Comparison of ENCODE assay signal across 34 cellular contexts in genomic region chr17:36829676-36830075, GRCh38.
"Had no signal": no experiment of that assay in that cellular context is flagged by ENCODE, and none has a peak within 500 bp of the region (broad histone marks: within the 10 kb centered on the region; RNA-seq: fewer than 3 reads in every experiment).

No MANE protein-coding gene starts in this region.

- H3K4me1 ChIP-seq: body of pancreas, colonic mucosa, esophagus muscularis mucosa, gastroesophageal sphincter, heart right ventricle had no signal

- H3K27ac Mint-ChIP-seq: activated B cell treated with CpG ODN at 0.5 μM for 24 hours; activated CD4-positive, alpha-beta memory T cell treated with anti-CD3 and anti-CD28 coated beads for 36 hours; activated CD8-positive, alpha-beta memory T cell treated with anti-CD3 and anti-CD28 coated beads, Interleukin-2, amount 10 ng/mL, durations not matched to agents 7 days and 5 days; activated CD8-positive, alpha-beta T cell treated with anti-CD3 and anti-CD28 coated beads, Interleukin-2, amount 10 ng/mL, durations not matched to agents 7 days and 5 days; activated naive CD4-positive, alpha-beta T cell treated with anti-CD3 and anti-CD28 coated beads, Interleukin-2, amount 10 ng/mL, durations not matched to agents 7 days and 5 days; activated naive CD4-positive, alpha-beta T cell treated with anti-CD3 and anti-CD28 coated beads, Interleukin-2, amount 50 U/mL, for 72 hours; activated naive CD8-positive, alpha-beta T cell treated with anti-CD3 and anti-CD28 coated beads, Interleukin-2, amount 10 ng/mL, durations not matched to agents 7 days and 5 days; activated T-helper 1 cell treated with anti-CD3 and anti-CD28 coated beads, Interleukin-12 subunit alpha, Interleukin-12 subunit beta, Interleukin-2, Interleukin-4 antibody, amounts not matched to agents 30 ng/mL and 10 ng/mL and 1 ng/mL, durations not matched to agents 14 hours and 24 hours and 36 hours; activated T-helper 2 cell treated with anti-CD3 and anti-CD28 coated beads, Interferon-gamma antibody, Interleukin-2, Interleukin-4, amounts not matched to agents 10 μg/mL and 5 μg/mL and 100 μg/mL, durations not matched to agents 14 hours and 24 hours and 36 hours; endodermal cell; T-cell; T-helper 1 cell treated with Interleukin-12 subunit alpha and Interleukin-12 subunit beta and Interleukin-4 antibody, amounts not matched to agents 30 μg/mL and 1 μg/mL, for 36 hours; T-helper 2 cell treated with Interferon-gamma antibody and Interleukin-4, amounts not matched to agents 5 μg/mL and 100 μg/mL, for 36 hours had no signal

- H3K9me3 ChIP-seq: body of pancreas, colonic mucosa, esophagus muscularis mucosa, gastroesophageal sphincter, heart right ventricle had no signal

- H3K36me3 Mint-ChIP-seq: activated CD4-positive, alpha-beta memory T cell treated with anti-CD3 and anti-CD28 coated beads for 36 hours; activated CD8-positive, alpha-beta memory T cell treated with anti-CD3 and anti-CD28 coated beads, Interleukin-2, amount 10 ng/mL, durations not matched to agents 7 days and 5 days; activated naive CD4-positive, alpha-beta T cell treated with anti-CD3 and anti-CD28 coated beads, Interleukin-2, amount 10 ng/mL, durations not matched to agents 7 days and 5 days; activated naive CD4-positive, alpha-beta T cell treated with anti-CD3 and anti-CD28 coated beads, Interleukin-2, amount 50 U/mL, for 72 hours; activated naive CD8-positive, alpha-beta T cell treated with anti-CD3 and anti-CD28 coated beads, Interleukin-2, amount 10 ng/mL, durations not matched to agents 7 days and 5 days; T-cell had no signal

- H3K4me3 ChIP-seq: body of pancreas, colonic mucosa, dorsolateral prefrontal cortex, esophagus muscularis mucosa, gastroesophageal sphincter, heart right ventricle had no signal

- ATAC-seq: activated CD4-positive, CD25-positive, alpha-beta regulatory T cell treated with anti-CD3 and anti-CD28 coated beads, Interleukin-2, amount 50 U/mL, for 24 hours; activated CD8-positive, alpha-beta memory T cell treated with anti-CD3 and anti-CD28 coated beads, Interleukin-2, amount 10 ng/mL, durations not matched to agents 7 days and 5 days; activated CD8-positive, alpha-beta T cell treated with anti-CD3 and anti-CD28 coated beads, Interleukin-2, amount 10 ng/mL, durations not matched to agents 7 days and 5 days; activated naive CD4-positive, alpha-beta T cell treated with anti-CD3 and anti-CD28 coated beads, Interleukin-2, amount 50 U/mL, for 72 hours; body of pancreas; gastroesophageal sphincter; heart right ventricle; T-cell had no signal

- H3K36me3 ChIP-seq: colonic mucosa, esophagus muscularis mucosa, gastroesophageal sphincter, heart right ventricle, WERI-Rb-1 had no signal

- H3K4me1 Mint-ChIP-seq: activated B cell treated with CpG ODN at 0.5 μM for 24 hours; activated CD8-positive, alpha-beta memory T cell treated with anti-CD3 and anti-CD28 coated beads, Interleukin-2, amount 10 ng/mL, durations not matched to agents 7 days and 5 days; activated naive CD4-positive, alpha-beta T cell treated with anti-CD3 and anti-CD28 coated beads, Interleukin-2, amount 10 ng/mL, durations not matched to agents 7 days and 5 days; activated naive CD8-positive, alpha-beta T cell treated with anti-CD3 and anti-CD28 coated beads, Interleukin-2, amount 10 ng/mL, durations not matched to agents 7 days and 5 days; T-cell had no signal

- H3K4me3 Mint-ChIP-seq: activated B cell treated with CpG ODN at 0.5 μM for 24 hours; activated CD4-positive, alpha-beta memory T cell treated with anti-CD3 and anti-CD28 coated beads for 36 hours; activated CD8-positive, alpha-beta memory T cell treated with anti-CD3 and anti-CD28 coated beads, Interleukin-2, amount 10 ng/mL, durations not matched to agents 7 days and 5 days; activated CD8-positive, alpha-beta T cell treated with anti-CD3 and anti-CD28 coated beads, Interleukin-2, amount 10 ng/mL, durations not matched to agents 7 days and 5 days; activated naive CD4-positive, alpha-beta T cell treated with anti-CD3 and anti-CD28 coated beads, Interleukin-2, amount 10 ng/mL, durations not matched to agents 7 days and 5 days; activated naive CD8-positive, alpha-beta T cell treated with anti-CD3 and anti-CD28 coated beads, Interleukin-2, amount 10 ng/mL, durations not matched to agents 7 days and 5 days; activated T-helper 1 cell treated with anti-CD3 and anti-CD28 coated beads, Interleukin-12 subunit alpha, Interleukin-12 subunit beta, Interleukin-2, Interleukin-4 antibody, amounts not matched to agents 30 ng/mL and 10 ng/mL and 1 ng/mL, durations not matched to agents 14 hours and 24 hours and 36 hours; endodermal cell; T-cell; T-helper 1 cell treated with Interleukin-12 subunit alpha and Interleukin-12 subunit beta and Interleukin-4 antibody, amounts not matched to agents 30 μg/mL and 1 μg/mL, for 36 hours; T-helper 2 cell treated with Interferon-gamma antibody and Interleukin-4, amounts not matched to agents 5 μg/mL and 100 μg/mL, for 36 hours had no signal

- H3K27ac ChIP-seq: body of pancreas, colonic mucosa, dorsolateral prefrontal cortex, esophagus muscularis mucosa, gastroesophageal sphincter, heart right ventricle, WERI-Rb-1 had no signal

- H3K9me3 Mint-ChIP-seq: activated B cell treated with CpG ODN at 0.5 μM for 24 hours; activated CD4-positive, alpha-beta memory T cell treated with anti-CD3 and anti-CD28 coated beads for 36 hours; activated naive CD4-positive, alpha-beta T cell treated with anti-CD3 and anti-CD28 coated beads, Interleukin-2, amount 10 ng/mL, durations not matched to agents 7 days and 5 days; activated naive CD4-positive, alpha-beta T cell treated with anti-CD3 and anti-CD28 coated beads, Interleukin-2, amount 50 U/mL, for 72 hours; activated naive CD8-positive, alpha-beta T cell treated with anti-CD3 and anti-CD28 coated beads, Interleukin-2, amount 10 ng/mL, durations not matched to agents 7 days and 5 days; activated T-helper 1 cell treated with anti-CD3 and anti-CD28 coated beads, Interleukin-12 subunit alpha, Interleukin-12 subunit beta, Interleukin-2, Interleukin-4 antibody, amounts not matched to agents 30 ng/mL and 10 ng/mL and 1 ng/mL, durations not matched to agents 14 hours and 24 hours and 36 hours; activated T-helper 2 cell treated with anti-CD3 and anti-CD28 coated beads, Interferon-gamma antibody, Interleukin-2, Interleukin-4, amounts not matched to agents 10 μg/mL and 5 μg/mL and 100 μg/mL, durations not matched to agents 14 hours and 24 hours and 36 hours; endodermal cell; T-cell; T-helper 1 cell treated with Interleukin-12 subunit alpha and Interleukin-12 subunit beta and Interleukin-4 antibody, amounts not matched to agents 30 μg/mL and 1 μg/mL, for 36 hours; T-helper 2 cell treated with Interferon-gamma antibody and Interleukin-4, amounts not matched to agents 5 μg/mL and 100 μg/mL, for 36 hours had no signal

- H3K27me3 ChIP-seq: body of pancreas had no signal

- DNase-seq: activated B cell treated with CpG ODN at 0.5 μM for 24 hours; activated CD4-positive, alpha-beta memory T cell treated with anti-CD3 and anti-CD28 coated beads for 36 hours; activated CD4-positive, alpha-beta T cell treated with anti-CD3 and anti-CD28 coated beads for 48 hours; activated CD8-positive, alpha-beta memory T cell treated with anti-CD3 and anti-CD28 coated beads, Interleukin-2, amount 10 ng/mL, durations not matched to agents 7 days and 5 days; activated CD8-positive, alpha-beta memory T cell treated with anti-CD3 and anti-CD28 coated beads, Interleukin-2, amount 50 U/mL, for 4 hours; activated CD8-positive, alpha-beta T cell treated with anti-CD3 and anti-CD28 coated beads, Interleukin-2, amount 10 ng/mL, durations not matched to agents 7 days and 5 days; activated effector memory CD4-positive, alpha-beta T cell treated with anti-CD3 and anti-CD28 coated beads, Interleukin-2, amount 50 U/mL, for 16 hours; activated naive CD4-positive, alpha-beta T cell treated with anti-CD3 and anti-CD28 coated beads, Interleukin-2, amount 10 ng/mL, durations not matched to agents 7 days and 5 days; activated naive CD8-positive, alpha-beta T cell treated with anti-CD3 and anti-CD28 coated beads, Interleukin-2, amount 10 ng/mL, durations not matched to agents 7 days and 5 days; activated T-cell treated with anti-CD3 and anti-CD28 coated beads, Interleukin-2, amount 50 U/mL, for 1 hour; activated T-cell treated with anti-CD3 and anti-CD28 coated beads, Interleukin-2, amount 50 U/mL, for 48 hours; amniotic stem cell; anterior cingulate cortex; body of pancreas; caudate nucleus; colonic mucosa; dorsolateral prefrontal cortex; effector memory CD4-positive, alpha-beta T cell; endodermal cell; erythroblast; foreskin melanocyte; heart right ventricle; SW 1271; T-cell; T1000; WERI-Rb-1 had no signal
